ENCODE assay signal across 16 cellular contexts in genomic region chr2:13572466-13572865, GRCh38.
DNase-seq lines count a peak whose midpoint lies in the region; ATAC-seq, FAIRE-seq and TF ChIP-seq lines count a peak whose summit lies in the region.
"Had no signal": no experiment of that assay in that cellular context is flagged by ENCODE, and none has a peak within 500 bp of the region (broad histone marks: within the 10 kb centered on the region; RNA-seq: fewer than 3 reads in every experiment).

No MANE protein-coding gene starts in this region.

- H3K36me3 ChIP-seq in RWPE2 (ENCODE audit: low read depth) (no peaks in the 10 kb centered on the region), endodermal cell (ENCODE audit: control insufficient read depth, insufficient read depth, low read length) (no peaks in the 10 kb centered on the region)
- H3K36me3 ChIP-seq: BLaER1 treated with 17β-estradiol and CSF1 and Interleukin-3, amounts not matched to agents 10 nM and 100 nM had no signal

- peak; percentile 60 for FAIRE-seq in H54 (lab: Jason Lieb, UNC)
- FAIRE-seq in urothelium cell line (lab: Jason Lieb, UNC), result no peak

- no peaks in the 10 kb centered on the region for H3K9me3 Mint-ChIP-seq in endodermal cell

- no peak overlapping the region for H3K9ac ChIP-seq in endodermal cell (ENCODE audit: extremely low read depth, low read length, poor library complexity, severe bottlenecking)
- H3K9ac ChIP-seq: BLaER1 treated with 17β-estradiol and CSF1 and Interleukin-3, amounts not matched to agents 10 nM and 100 nM; KMS-11 had no signal

- peaks cover 6% of the 10 kb centered on the region for H3K27me3 Mint-ChIP-seq in endodermal cell (ENCODE audit: insufficient read depth)
- H3K27me3 Mint-ChIP-seq: CD8-positive, alpha-beta memory T cell had no signal

- H3K4me1 ChIP-seq in RWPE2 (ENCODE audit: insufficient read depth, poor library complexity, severe bottlenecking) (no peaks in the 10 kb centered on the region), endodermal cell (ENCODE audit: control insufficient read depth, insufficient read depth, low read length) (no peaks in the 10 kb centered on the region)

- 67 to 97% methylated on average over 1 to 2 of the region's 2 CpGs for WGBS in endodermal cell (ENCODE audit: insufficient coverage in 1 of 2, insufficient read length in 1 of 2), 2 experiments

- no peaks in the 10 kb centered on the region for H3K36me3 Mint-ChIP-seq in endodermal cell (ENCODE audit: low read depth)
- H3K36me3 Mint-ChIP-seq: CD8-positive, alpha-beta memory T cell had no signal

- no peak overlapping the region for H3K27ac Mint-ChIP-seq in endodermal cell
- H3K27ac Mint-ChIP-seq: CD8-positive, alpha-beta memory T cell had no signal

- TF ChIP-seq POLR2A in H54 (IDR thresholded peaks at IDR 0.05; ENCODE audit: low read depth, low read length), result no peak

- in situ Hi-C loops in GM13976 (cut with MboI; ENCODE audit: low sequenced_read_pairs, unreplicated experiment), result no loop called here

- H3K4me1 Mint-ChIP-seq in endodermal cell, result no peaks in the 10 kb centered on the region
- H3K4me1 Mint-ChIP-seq: CD8-positive, alpha-beta memory T cell had no signal

- no peak for TF ChIP-seq CTCF in RWPE2 (IDR thresholded peaks at IDR 0.05; ENCODE audit: poor library complexity, severe bottlenecking)
- no peak for TF ChIP-seq CTCF in endodermal cell (conservative IDR thresholded peaks at IDR 0.05)
- TF ChIP-seq CTCF in GM13976 (IDR thresholded peaks at IDR 0.05; ENCODE audit: borderline replicate concordance, control extremely low read depth, extremely low read depth, insufficient read depth, missing control alignments), result no peak

- ATAC-seq in RWPE2 (ENCODE audit: low read depth), result peak; percentile 27; the same call in 2 of the 3 replicates

- H3K27ac ChIP-seq in RWPE2 (ENCODE audit: poor library complexity, severe bottlenecking), result no peak overlapping the region
- no peak overlapping the region for H3K27ac ChIP-seq in endodermal cell (ENCODE audit: low read depth, low read length)
- H3K27ac ChIP-seq: BLaER1 treated with 17β-estradiol and CSF1 and Interleukin-3, amounts not matched to agents 10 nM and 100 nM; KMS-11; RWPE1 had no signal

- H3K27me3 ChIP-seq in RWPE2 (ENCODE audit: insufficient read depth, poor library complexity, severe bottlenecking), result no peaks in the 10 kb centered on the region
- H3K27me3 ChIP-seq in endodermal cell (ENCODE audit: control insufficient read depth, insufficient read depth, low read length, poor library complexity, severe bottlenecking), result no peaks in the 10 kb centered on the region
- H3K27me3 ChIP-seq: BLaER1 treated with 17β-estradiol and CSF1 and Interleukin-3, amounts not matched to agents 10 nM and 100 nM had no signal

- no peak overlapping the region for H3K4me3 Mint-ChIP-seq in endodermal cell
- H3K4me3 Mint-ChIP-seq: CD8-positive, alpha-beta memory T cell had no signal

- DNase-seq in H54 (ENCODE audit: insufficient read length, low spot score) (no peak), RWPE2 (ENCODE audit: low spot score) (no peak), endodermal cell (no peak), urothelium cell line (ENCODE audit: low spot score) (peak; percentile 62), GM13976 (ENCODE audit: low spot score) (no peak), DMS 273 treated with DMSO at 0.1 percent for 48 hours (lab: John Stamatoyannopoulos, UW) (no peak)
- no peak for DNase-seq in stimulated activated CD4-positive, alpha-beta T cell treated with anti-CD3 and anti-CD28 coated beads, Interleukin-2, amount 100 ng/mL, for 48 hours
- DNase-seq: CD8-positive, alpha-beta memory T cell; DMS79 treated with DMSO at 0.1 percent for 48 hours; NCI-H1436; NCI-H1930; NCI-H226; NCI-H524 treated with DMSO at 0.1 percent for 48 hours had no signal

- H3K9me3 ChIP-seq in RWPE2 (ENCODE audit: severe bottlenecking), result peaks cover 1% of the 10 kb centered on the region
- H3K9me3 ChIP-seq in endodermal cell (ENCODE audit: control insufficient read depth, low read length), result peaks cover 47% of the 10 kb centered on the region
- H3K9me3 ChIP-seq: BLaER1 treated with 17β-estradiol and CSF1 and Interleukin-3, amounts not matched to agents 10 nM and 100 nM had no signal

- no peak overlapping the region for H3K4me3 ChIP-seq in RWPE2 (ENCODE audit: severe bottlenecking)
- H3K4me3 ChIP-seq in endodermal cell (ENCODE audit: low read length), result peak overlapping the region; percentile 0
- H3K4me3 ChIP-seq: BLaER1 treated with 17β-estradiol and CSF1 and Interleukin-3, amounts not matched to agents 10 nM and 100 nM had no signal
